Comparison of ENCODE assay signal across 8 cellular contexts in the genomic region with DNA sequence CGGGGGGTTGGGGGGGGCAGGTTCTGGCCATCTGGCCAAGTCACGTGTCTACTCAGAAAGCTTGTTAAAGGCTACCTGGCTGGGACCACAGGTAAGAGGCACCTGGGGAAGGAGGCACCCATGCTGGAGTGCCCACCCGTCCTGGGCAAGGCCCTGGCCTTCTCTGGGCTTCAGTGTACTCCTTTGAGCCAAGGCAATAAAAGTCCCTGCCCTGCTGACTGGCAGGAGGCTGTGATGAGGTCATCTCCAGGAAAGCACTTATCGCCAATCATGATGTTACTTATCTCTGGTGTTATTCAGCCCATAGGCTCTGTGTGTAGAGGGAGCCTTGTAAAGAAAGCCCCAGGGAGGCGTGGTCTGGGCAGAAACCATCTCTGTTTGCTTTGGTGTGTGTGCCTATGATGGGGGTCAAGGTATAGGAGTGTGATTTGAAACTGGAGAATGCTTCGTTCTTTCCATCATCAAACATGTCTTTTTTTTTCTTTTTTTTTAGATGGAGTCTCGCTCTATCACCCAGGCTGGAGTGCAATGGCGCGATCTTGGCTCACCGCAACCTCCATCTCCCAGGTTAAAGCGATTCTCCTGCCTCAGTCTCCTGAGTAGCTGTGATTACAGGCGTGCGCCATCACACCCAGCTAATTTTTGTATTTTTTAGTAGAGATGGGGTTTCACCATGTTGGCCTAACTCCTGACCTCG. TPM values are rescaled to one million over a fixed set of nuclear protein-coding genes. Genes with fewer than 3 reads are reported as not detected.
A peak's percentile ranks its signal among the peaks of the same experiment; 100 is the strongest.
DNase-seq lines count a peak whose midpoint lies in the region; ATAC-seq, FAIRE-seq and TF ChIP-seq lines count a peak whose summit lies in the region.

No MANE protein-coding gene starts in this region.

- no peak for TF ChIP-seq CTCF in D721Med (IDR thresholded peaks at IDR 0.05; ENCODE audit: insufficient read depth, missing control alignments)

- H3K4me1 Mint-ChIP-seq in activated naive CD8-positive, alpha-beta T cell treated with anti-CD3 and anti-CD28 coated beads, Interleukin-2, amount 10 ng/mL, durations not matched to agents 7 days and 5 days = peaks cover 22% of the 10 kb centered on the region
- H3K4me1 Mint-ChIP-seq in activated T-helper 2 cell treated with anti-CD3 and anti-CD28 coated beads, Interferon-gamma antibody, Interleukin-2, Interleukin-4, amounts not matched to agents 10 μg/mL and 5 μg/mL and 100 μg/mL, durations not matched to agents 14 hours and 24 hours and 36 hours (ENCODE audit: low read depth) = peaks cover 16% of the 10 kb centered on the region

- ATAC-seq in activated naive CD8-positive, alpha-beta T cell treated with anti-CD3 and anti-CD28 coated beads, Interleukin-2, amount 10 ng/mL, durations not matched to agents 7 days and 5 days (ENCODE audit: low read depth) = peak; percentile 52
- ATAC-seq in left lobe of liver (peak; percentile 25), GM19455 (IDR thresholded peaks at IDR 0.05; ENCODE audit: unreplicated experiment) (no peak)

- peak; percentile 7 to 25 for DNase-seq in activated CD4-positive, alpha-beta T cell treated with anti-CD3 and anti-CD28 coated beads, Interleukin-2, amount 50 U/mL, for 48 hours
- DNase-seq in activated CD4-positive, alpha-beta T cell treated with anti-CD3 and anti-CD28 coated beads for 1 hour = no peak
- DNase-seq in NCI-H2171 treated with DMSO at 0.1 percent for 48 hours (lab: John Stamatoyannopoulos, UW) = peak; percentile 94
- DNase-seq in activated naive CD8-positive, alpha-beta T cell treated with anti-CD3 and anti-CD28 coated beads, Interleukin-2, amount 10 ng/mL, durations not matched to agents 7 days and 5 days = no peak
- DNase-seq in left lobe of liver (ENCODE audit: low spot score) = no peak
- no peak for DNase-seq in D721Med (ENCODE audit: insufficient read length, low spot score)
- DNase-seq in activated T-helper 2 cell treated with anti-CD3 and anti-CD28 coated beads, Interferon-gamma antibody, Interleukin-2, Interleukin-4, amounts not matched to agents 10 μg/mL and 5 μg/mL and 100 μg/mL, durations not matched to agents 14 hours and 24 hours and 36 hours (ENCODE audit: low spot score) = no peak

- H3K4me3 Mint-ChIP-seq in activated naive CD8-positive, alpha-beta T cell treated with anti-CD3 and anti-CD28 coated beads, Interleukin-2, amount 10 ng/mL, durations not matched to agents 7 days and 5 days = no peak overlapping the region
- H3K4me3 Mint-ChIP-seq in activated T-helper 2 cell treated with anti-CD3 and anti-CD28 coated beads, Interferon-gamma antibody, Interleukin-2, Interleukin-4, amounts not matched to agents 10 μg/mL and 5 μg/mL and 100 μg/mL, durations not matched to agents 14 hours and 24 hours and 36 hours (ENCODE audit: low read depth) = no peak overlapping the region

- H3K9me3 Mint-ChIP-seq in activated naive CD8-positive, alpha-beta T cell treated with anti-CD3 and anti-CD28 coated beads, Interleukin-2, amount 10 ng/mL, durations not matched to agents 7 days and 5 days = no peaks in the 10 kb centered on the region
- no peaks in the 10 kb centered on the region for H3K9me3 Mint-ChIP-seq in activated T-helper 2 cell treated with anti-CD3 and anti-CD28 coated beads, Interferon-gamma antibody, Interleukin-2, Interleukin-4, amounts not matched to agents 10 μg/mL and 5 μg/mL and 100 μg/mL, durations not matched to agents 14 hours and 24 hours and 36 hours

- no peak for FAIRE-seq in D721Med (lab: Jason Lieb, UNC)

- peaks cover 23% of the 10 kb centered on the region for H3K27me3 Mint-ChIP-seq in activated naive CD8-positive, alpha-beta T cell treated with anti-CD3 and anti-CD28 coated beads, Interleukin-2, amount 10 ng/mL, durations not matched to agents 7 days and 5 days
- H3K27me3 Mint-ChIP-seq in activated T-helper 2 cell treated with anti-CD3 and anti-CD28 coated beads, Interferon-gamma antibody, Interleukin-2, Interleukin-4, amounts not matched to agents 10 μg/mL and 5 μg/mL and 100 μg/mL, durations not matched to agents 14 hours and 24 hours and 36 hours (ENCODE audit: low read depth) = peaks cover 18% of the 10 kb centered on the region

- no peaks in the 10 kb centered on the region for H3K36me3 Mint-ChIP-seq in activated naive CD8-positive, alpha-beta T cell treated with anti-CD3 and anti-CD28 coated beads, Interleukin-2, amount 10 ng/mL, durations not matched to agents 7 days and 5 days
- H3K36me3 Mint-ChIP-seq in activated T-helper 2 cell treated with anti-CD3 and anti-CD28 coated beads, Interferon-gamma antibody, Interleukin-2, Interleukin-4, amounts not matched to agents 10 μg/mL and 5 μg/mL and 100 μg/mL, durations not matched to agents 14 hours and 24 hours and 36 hours (ENCODE audit: low read depth) = no peaks in the 10 kb centered on the region

- no peak overlapping the region for H3K27ac Mint-ChIP-seq in activated naive CD8-positive, alpha-beta T cell treated with anti-CD3 and anti-CD28 coated beads, Interleukin-2, amount 10 ng/mL, durations not matched to agents 7 days and 5 days
- H3K27ac Mint-ChIP-seq in activated T-helper 2 cell treated with anti-CD3 and anti-CD28 coated beads, Interferon-gamma antibody, Interleukin-2, Interleukin-4, amounts not matched to agents 10 μg/mL and 5 μg/mL and 100 μg/mL, durations not matched to agents 14 hours and 24 hours and 36 hours = no peak overlapping the region

- POLR2A ChIA-PET in activated naive CD8-positive, alpha-beta T cell treated with anti-CD3 and anti-CD28 coated beads, Interleukin-2, amount 10 ng/mL, durations not matched to agents 7 days and 5 days (lab: Charles Lee) = no interaction called here

- intact Hi-C loops in activated T-helper 2 cell treated with anti-CD3 and anti-CD28 coated beads, Interferon-gamma antibody, Interleukin-2, Interleukin-4, amounts not matched to agents 10 μg/mL and 5 μg/mL and 100 μg/mL, durations not matched to agents 14 hours and 24 hours and 36 hours (cut with micrococcal nuclease) = no loop called here

RNA-seq across cellular contexts. Expression of a gene that starts 2.5 kb away (rescaled TPM):
- total RNA-seq in activated naive CD8-positive, alpha-beta T cell treated with anti-CD3 and anti-CD28 coated beads, Interleukin-2, amount 10 ng/mL, durations not matched to agents 7 days and 5 days = under 1 TPM; 0.17 to 0.25 TPM
- 1.7 TPM for total RNA-seq in left lobe of liver
- total RNA-seq in activated T-helper 2 cell treated with anti-CD3 and anti-CD28 coated beads, Interferon-gamma antibody, Interleukin-2, Interleukin-4, amounts not matched to agents 10 μg/mL and 5 μg/mL and 100 μg/mL, durations not matched to agents 14 hours and 24 hours and 36 hours = not detected in 2 replicates

RNA-seq across cellular contexts. Expression of a gene that starts 14.1 kb away (rescaled TPM):
- under 1 TPM; 0.69 to 0.74 TPM for total RNA-seq in activated naive CD8-positive, alpha-beta T cell treated with anti-CD3 and anti-CD28 coated beads, Interleukin-2, amount 10 ng/mL, durations not matched to agents 7 days and 5 days
- total RNA-seq in left lobe of liver = 0.96 TPM
- total RNA-seq in activated T-helper 2 cell treated with anti-CD3 and anti-CD28 coated beads, Interferon-gamma antibody, Interleukin-2, Interleukin-4, amounts not matched to agents 10 μg/mL and 5 μg/mL and 100 μg/mL, durations not matched to agents 14 hours and 24 hours and 36 hours = 0.90 and 0.94 TPM in 2 replicates

RNA-seq across cellular contexts. Expression of a gene that starts 32.7 kb away (rescaled TPM):
- not detected for total RNA-seq in activated naive CD8-positive, alpha-beta T cell treated with anti-CD3 and anti-CD28 coated beads, Interleukin-2, amount 10 ng/mL, durations not matched to agents 7 days and 5 days
- total RNA-seq in left lobe of liver = not detected
- total RNA-seq in activated T-helper 2 cell treated with anti-CD3 and anti-CD28 coated beads, Interferon-gamma antibody, Interleukin-2, Interleukin-4, amounts not matched to agents 10 μg/mL and 5 μg/mL and 100 μg/mL, durations not matched to agents 14 hours and 24 hours and 36 hours = not detected in 2 replicates

RNA-seq across cellular contexts. Expression of a gene that starts 58.2 kb away (rescaled TPM):
- not detected for total RNA-seq in activated naive CD8-positive, alpha-beta T cell treated with anti-CD3 and anti-CD28 coated beads, Interleukin-2, amount 10 ng/mL, durations not matched to agents 7 days and 5 days
- 28.9 TPM for total RNA-seq in left lobe of liver
- total RNA-seq in activated T-helper 2 cell treated with anti-CD3 and anti-CD28 coated beads, Interferon-gamma antibody, Interleukin-2, Interleukin-4, amounts not matched to agents 10 μg/mL and 5 μg/mL and 100 μg/mL, durations not matched to agents 14 hours and 24 hours and 36 hours = not detected in 2 replicates

Comparison
In these comparisons a context has a peak if more than half of its experiments do, and no peak if none do; other contexts are left out.
1. DNase-seq: peak in activated CD4-positive, alpha-beta T cell treated with anti-CD3 and anti-CD28 coated beads, Interleukin-2, amount 50 U/mL, for 48 hours (2 of 2) and NCI-H2171 treated with DMSO at 0.1 percent for 48 hours (single experiment); none in activated CD4-positive, alpha-beta T cell treated with anti-CD3 and anti-CD28 coated beads for 1 hour (single experiment), activated naive CD8-positive, alpha-beta T cell treated with anti-CD3 and anti-CD28 coated beads, Interleukin-2, amount 10 ng/mL, durations not matched to agents 7 days and 5 days (single experiment), left lobe of liver (single experiment), D721Med (single experiment) and activated T-helper 2 cell treated with anti-CD3 and anti-CD28 coated beads, Interferon-gamma antibody, Interleukin-2, Interleukin-4, amounts not matched to agents 10 μg/mL and 5 μg/mL and 100 μg/mL, durations not matched to agents 14 hours and 24 hours and 36 hours (single experiment).